23 cellular contexts compared by ENCODE assay signal in the genomic region with DNA sequence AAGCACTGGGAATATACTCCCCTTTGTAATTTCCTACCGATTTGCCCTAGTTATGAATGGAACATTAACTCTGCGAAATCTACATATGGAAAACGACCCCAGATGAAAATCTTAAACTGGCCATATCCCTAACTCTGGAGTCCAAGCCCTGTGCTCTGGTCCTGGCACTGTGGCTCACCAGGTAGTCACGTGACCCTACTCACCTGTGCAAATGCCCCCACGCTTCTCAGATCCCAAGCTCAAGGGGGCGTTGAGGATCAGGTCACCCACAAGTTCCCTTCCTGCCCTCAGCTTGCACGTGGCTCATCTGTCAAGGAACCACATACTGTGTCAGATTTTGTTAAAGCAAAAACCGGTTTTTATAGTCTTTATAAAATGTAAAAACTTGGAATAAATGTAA.
"Had no signal": no experiment of that assay in that cellular context is flagged by ENCODE, and none has a peak within 500 bp of the region (broad histone marks: within the 10 kb centered on the region; RNA-seq: fewer than 3 reads in every experiment).

No MANE protein-coding gene starts in this region.

- H3K4me1 ChIP-seq: colonic mucosa, thyroid gland had no signal

- H3K27ac ChIP-seq: brain microvascular endothelial cell, colonic mucosa, thyroid gland had no signal

- DNase-seq: activated CD4-positive, alpha-beta T cell treated with anti-CD3 and anti-CD28 coated beads, Interleukin-2, amount 50 U/mL, for 1 hour; activated CD8-positive, alpha-beta memory T cell treated with anti-CD3 and anti-CD28 coated beads, Interleukin-2, amount 50 U/mL, for 4 hours; activated naive CD4-positive, alpha-beta T cell treated with anti-CD3 and anti-CD28 coated beads, Interleukin-2, amount 10 ng/mL, durations not matched to agents 7 days and 5 days; activated naive CD8-positive, alpha-beta T cell treated with anti-CD3 and anti-CD28 coated beads, Interleukin-2, amount 50 U/mL, for 24 hours; activated T-cell treated with anti-CD3 and anti-CD28 coated beads, Interleukin-2, amount 50 U/mL, for 4 hours; aorta; brain microvascular endothelial cell; central memory CD4-positive, alpha-beta T cell; erythroblast; foreskin melanocyte; glutamatergic neuron; hippocampal formation; islet precursor cell; midbrain; posterior cingulate gyrus; stimulated activated CD4-positive, alpha-beta T cell treated with anti-CD3 and anti-CD28 coated beads, Interleukin-12 subunit alpha, Interleukin-12 subunit beta, amount 100 ng/mL, for 4 hours; stimulated activated CD4-positive, alpha-beta T cell treated with anti-CD3 and anti-CD28 coated beads, Interleukin-1b, Interleukin-23, amount 100 ng/mL, for 48 hours; stimulated activated CD8-positive, alpha-beta memory T cell treated with anti-CD3 and anti-CD28 coated beads, Interleukin-4, amount 100 ng/mL, for 48 hours; stimulated activated naive CD4-positive, alpha-beta T cell; T1000; thyroid gland had no signal

- H3K27me3 ChIP-seq: brain microvascular endothelial cell, colonic mucosa, thyroid gland had no signal

- H3K36me3 ChIP-seq: brain microvascular endothelial cell, colonic mucosa, thyroid gland had no signal

- ATAC-seq: activated CD4-positive, CD25-positive, alpha-beta regulatory T cell treated with anti-CD3 and anti-CD28 coated beads, Interleukin-2, amount 50 U/mL, for 24 hours; activated naive CD8-positive, alpha-beta T cell treated with anti-CD3 and anti-CD28 coated beads, Interleukin-2, amount 50 U/mL, for 24 hours; activated T-cell treated with anti-CD3 and anti-CD28 coated beads, Interleukin-2, amount 50 U/mL, for 4 hours had no signal

- H3K9me3 ChIP-seq: colonic mucosa, thyroid gland had no signal

- H3K4me3 ChIP-seq: colonic mucosa, thyroid gland had no signal
